Comparison of ENCODE assay signal across 12 cellular contexts in genomic region chr2:25378731-25379490, GRCh38. TPM values are rescaled to one million over a fixed set of nuclear protein-coding genes. Genes with fewer than 3 reads are reported as not detected.
DNase-seq lines count a peak whose midpoint lies in the region; FAIRE-seq and TF ChIP-seq lines count a peak whose summit lies in the region.
"Had no signal": no experiment of that assay in that cellular context is flagged by ENCODE, and none has a peak within 500 bp of the region (broad histone marks: within the 10 kb centered on the region; RNA-seq: fewer than 3 reads in every experiment).

No MANE protein-coding gene starts in this region.

- no peak for FAIRE-seq in small intestine (lab: Jason Lieb, UNC)

- H3K27ac ChIP-seq in GM23248 (no peak overlapping the region), mammary epithelial cell (ENCODE audit: insufficient read depth, low read depth, low read length) (no peak overlapping the region), substantia nigra (ENCODE audit: low read depth, low read length, poor library complexity, severe bottlenecking) (no peak overlapping the region), small intestine (ENCODE audit: low read depth in 1 of 2, low read length in 1 of 2) (no peak overlapping the region)
- H3K27ac ChIP-seq: SJSA1 had no signal

- dilution Hi-C loops in mammary epithelial cell (cut with HindIII; ENCODE audit: low sequenced_read_pairs) = no loop called here

- no peak overlapping the region for H3K4me2 ChIP-seq in GM23248 (ENCODE audit: unreplicated experiment)
- no peak overlapping the region for H3K4me2 ChIP-seq in mammary epithelial cell (ENCODE audit: insufficient read depth, low read depth, low read length)

- no peaks in the 10 kb centered on the region for H3K36me3 ChIP-seq in GM23248 (ENCODE audit: low read depth)
- no peaks in the 10 kb centered on the region for H3K36me3 ChIP-seq in mammary epithelial cell (ENCODE audit: insufficient read depth, low read length)
- H3K36me3 ChIP-seq in small intestine (ENCODE audit: control insufficient read depth in 2 of 2, insufficient read depth in 2 of 2, low read length in 2 of 2) = no peaks in the 10 kb centered on the region
- H3K36me3 ChIP-seq: SJSA1 had no signal

- no peak for TF ChIP-seq CTCF in mammary epithelial cell (conservative IDR thresholded peaks at IDR 0.05 in 1 of 2, IDR thresholded peaks at IDR 0.05 in 1 of 2; ENCODE audit: extremely low read depth in 1 of 2, insufficient read depth in 1 of 2, low read depth in 1 of 2, low read length in 2 of 2)
- no peak for TF ChIP-seq CTCF in GM13976 (IDR thresholded peaks at IDR 0.05; ENCODE audit: borderline replicate concordance, control extremely low read depth, extremely low read depth, insufficient read depth, missing control alignments)

- WGBS in GM23248 (ENCODE audit: low coverage in 1 of 2, low lambda C conversion rate in 2 of 2, missing lambda C conversion rate in 2 of 2), 2 experiments = 79 to 85% methylated on average over 10 of the region's 10 CpGs
- WGBS in mammary epithelial cell (ENCODE audit: low coverage, missing lambda C conversion rate) = 93% methylated on average over 7 of the region's 10 CpGs
- WGBS in small intestine, 3 donors = 80 to 87% (median 86%) methylated on average over 9 to 10 of the region's 10 CpGs

- no peaks in the 10 kb centered on the region for H4K20me1 ChIP-seq in GM23248 (ENCODE audit: insufficient read depth)
- no peaks in the 10 kb centered on the region for H4K20me1 ChIP-seq in mammary epithelial cell (ENCODE audit: insufficient read depth, low read length)

- no peaks in the 10 kb centered on the region for H3K79me2 ChIP-seq in GM23248 (ENCODE audit: insufficient read depth)
- H3K79me2 ChIP-seq in mammary epithelial cell (ENCODE audit: insufficient read depth, low read length) = no peaks in the 10 kb centered on the region

- H3K4me1 ChIP-seq in GM23248 (ENCODE audit: insufficient read depth) = peaks cover 3% of the 10 kb centered on the region; the same call in 1 of the 2 replicates
- peaks cover 28% of the 10 kb centered on the region for H3K4me1 ChIP-seq in mammary epithelial cell (ENCODE audit: insufficient read depth, low read length)
- peaks cover 0 to 3% of the 10 kb centered on the region in 2 donors for H3K4me1 ChIP-seq in small intestine (ENCODE audit: control insufficient read depth in 2 of 2, insufficient read depth in 1 of 2, low read depth in 1 of 2, low read length in 1 of 2)

- intact Hi-C loops in mammary epithelial cell (cut with micrococcal nuclease) (no loop called here), posterior vena cava (cut with DNase I) (loop anchor here in 1 of 2 donors (10.0 kb wide), 1 partner anchor 136 kb away; no protein-coding TSS in a partner anchor)

- no peak overlapping the region for H3K4me3 ChIP-seq in GM23248
- H3K4me3 ChIP-seq in mammary epithelial cell (replicated peaks in 1 of 3; ENCODE audit: insufficient read depth in 1 of 3, low read depth in 2 of 3, low read length in 3 of 3) = no peak overlapping the region
- H3K4me3 ChIP-seq in small intestine (ENCODE audit: low read depth in 1 of 2, low read length in 2 of 2) = no peak overlapping the region
- H3K4me3 ChIP-seq: SJSA1 had no signal

- CTCF ChIA-PET in mammary epithelial cell (lab: Charles Lee; ENCODE audit: low non-redundant PET) = no interaction called here

- in situ Hi-C loops in GM23248 (cut with MboI) = no loop called here
- in situ Hi-C loops in mammary epithelial cell (cut with MboI; ENCODE audit: low sequenced_read_pairs in 2 of 2) = no loop called here
- in situ Hi-C loops in GM13976 (cut with MboI; ENCODE audit: low sequenced_read_pairs, unreplicated experiment) = no loop called here

- H2AFZ ChIP-seq in GM23248 = no peak overlapping the region
- H2AFZ ChIP-seq in mammary epithelial cell (ENCODE audit: low read depth, low read length) = no peak overlapping the region

- H3K27me3 ChIP-seq in GM23248 (replicated peaks; ENCODE audit: insufficient read depth) = no peaks in the 10 kb centered on the region
- H3K27me3 ChIP-seq in mammary epithelial cell (ENCODE audit: insufficient read depth, low read length) = no peaks in the 10 kb centered on the region
- H3K27me3 ChIP-seq in small intestine (ENCODE audit: control insufficient read depth in 2 of 2, insufficient read depth in 2 of 2, low read length in 2 of 2) = no peaks in the 10 kb centered on the region
- H3K27me3 ChIP-seq: SJSA1 had no signal

- H3K9me2 ChIP-seq in GM23248 (ENCODE audit: insufficient read depth) = no peaks in the 10 kb centered on the region

- DNase-seq in GM23248 (peak; percentile 29), RPMI7951 (ENCODE audit: low read depth) (peak; percentile 84), mammary epithelial cell (peak; percentile 55), posterior vena cava (ENCODE audit: low spot score) (peak; percentile 70), substantia nigra (lab: John Stamatoyannopoulos, UW) (no peak), DMS114 treated with DMSO at 0.1 percent for 48 hours (lab: John Stamatoyannopoulos, UW; ENCODE audit: unreplicated experiment) (no peak), small intestine (no peak), GM13976 (ENCODE audit: low spot score) (no peak)
- DNase-seq: activated CD4-positive, alpha-beta T cell treated with anti-CD3 and anti-CD28 coated beads for 48 hours; DMS153; immature natural killer cell had no signal

- BruUV-seq in mammary epithelial cell (replicated peaks; lab: Mats Ljungman, UMichigan) = no TSS peak

- H3K9me3 ChIP-seq in GM23248 (ENCODE audit: low read depth) = no peaks in the 10 kb centered on the region
- H3K9me3 ChIP-seq in mammary epithelial cell (replicated peaks; ENCODE audit: insufficient read depth, low read length) = peaks cover 8% of the 10 kb centered on the region
- no peaks in the 10 kb centered on the region for H3K9me3 ChIP-seq in small intestine (ENCODE audit: control insufficient read depth, low read depth)
- H3K9me3 ChIP-seq: SJSA1 had no signal

- no peaks in the 10 kb centered on the region for H3F3A ChIP-seq in GM23248 (ENCODE audit: insufficient read depth)

- H3K9ac ChIP-seq in GM23248 (no peak overlapping the region), mammary epithelial cell (ENCODE audit: insufficient read depth, low read length) (no peak overlapping the region)

RNA-seq across cellular contexts. Expression of gene DNMT3A, which starts 37.2 kb away (rescaled TPM):
- total RNA-seq in GM23248 (2014; rRNA removed; shearing (Covaris generic)) = 7.1 and 18.4 TPM in 2 replicates
- polyA plus RNA-seq in GM23248 (2016; fragmentation: Nextera tagmentation; extraction: Ambion mirVana) (2.5 TPM in 2 replicates), mammary epithelial cell (1.7 TPM), small intestine (10 to 100 TPM in 1 of 3 donors, 1 to 10 TPM in 2; 3.4 to 14.8 (median 4.6) TPM)
- total RNA-seq in RPMI7951 (2014; rRNA removed; shearing (Covaris generic)) = 1.4 and 2.3 TPM in 2 replicates
- total RNA-seq in mammary epithelial cell (10 to 100 TPM in 1 of 2 donors, 1 to 10 TPM in 1; 9.6 to 14.2 TPM), posterior vena cava (10 to 100 TPM; 25.9 to 26.3 TPM)
- 31.7 TPM for polyA minus RNA-seq in mammary epithelial cell

Comparison
In these comparisons a context has a peak if more than half of its experiments do, and no peak if none do; other contexts are left out.
1. DNase-seq: peak in GM23248 (single experiment), RPMI7951 (single experiment), mammary epithelial cell (single experiment) and posterior vena cava (single experiment); none in substantia nigra (0 of 49), DMS114 treated with DMSO at 0.1 percent for 48 hours (single experiment), small intestine (single experiment) and GM13976 (single experiment).